ENCODE assay signal across 8 cellular contexts in genomic region chr19:37077929-37078716, GRCh38. TPM values are rescaled to one million over a fixed set of nuclear protein-coding genes. Genes with fewer than 3 reads are reported as not detected.
DNase-seq lines count a peak whose midpoint lies in the region; ATAC-seq and TF ChIP-seq lines count a peak whose summit lies in the region.

TSS of gene ZNF420 (plus strand) at chr19:37078433. CDS start at chr19:37089119, 10,686 bp downstream.

- 0 to 1% methylated on average over 59 to 61 of the region's 61 CpGs for WGBS in lung, 2 donors

- peaks cover 11% of the 10 kb centered on the region for H3K9me3 Mint-ChIP-seq in CD8-positive, alpha-beta T cell

- peak; percentile 78 to 91 (median 87) for DNase-seq in CD8-positive, alpha-beta T cell
- DNase-seq in HPDE6-E6E7 (ENCODE audit: extremely low spot score) (peak; percentile 84), NK-92 (lab: John Stamatoyannopoulos, UW; ENCODE audit: unreplicated experiment) (peak; percentile 33), lung (ENCODE audit: low spot score) (peak; percentile 94)
- DNase-seq in activated CD8-positive, alpha-beta memory T cell treated with anti-CD3 and anti-CD28 coated beads for 24 hours, result peak; percentile 91
- peak; percentile 83 for DNase-seq in effector CD8-positive, alpha-beta T cell (lab: John Stamatoyannopoulos, UW)
- DNase-seq in stimulated activated CD4-positive, alpha-beta T cell treated with anti-CD3 and anti-CD28 coated beads, TNF-alpha, amount 100 ng/mL, for 24 hours (ENCODE audit: low read depth in 3 of 3), result peak; percentile 76 to 86 (median 81)

- TF ChIP-seq CTCF in CD8-positive, alpha-beta T cell (IDR thresholded peaks at IDR 0.05), result no peak
- TF ChIP-seq CTCF in lung (IDR thresholded peaks at IDR 0.05; ENCODE audit: control extremely low read depth, extremely low read depth), result no peak

- peaks cover 34% of the 10 kb centered on the region for H3K4me1 Mint-ChIP-seq in CD8-positive, alpha-beta T cell (ENCODE audit: low read depth)

- H3K27me3 Mint-ChIP-seq in CD8-positive, alpha-beta T cell (ENCODE audit: low read depth), result no peaks in the 10 kb centered on the region

- H3K36me3 ChIP-seq in CD8-positive, alpha-beta T cell (ENCODE audit: insufficient read depth, low read length), result no peaks in the 10 kb centered on the region
- H3K36me3 ChIP-seq in lung (ENCODE audit: control insufficient read depth in 2 of 2, insufficient read depth in 2 of 2, low read length in 2 of 2), result no peaks in the 10 kb centered on the region

- POLR2A ChIA-PET in CD8-positive, alpha-beta T cell (lab: Charles Lee), result interaction anchor here (0.5 to 2.4 kb wide), 12 partner anchors 9 to 863 kb away, joined by 3 to 11 read pairs (median 4); partner anchors contain the start of genes ZNF146, ZNF382, ZNF383 and ZNF527

- H3K4me1 ChIP-seq in CD8-positive, alpha-beta T cell (ENCODE audit: insufficient read depth, low read length), result peaks cover 9% of the 10 kb centered on the region
- peaks cover 3 to 11% of the 10 kb centered on the region in 2 donors for H3K4me1 ChIP-seq in lung (ENCODE audit: control insufficient read depth in 2 of 2, insufficient read depth in 2 of 2, low read length in 2 of 2)

- CTCF ChIA-PET in CD8-positive, alpha-beta T cell (lab: Charles Lee), result no interaction called here

- peak within 1 kb of the TSS; percentile 56 for H3K27ac ChIP-seq in CD8-positive, alpha-beta T cell (ENCODE audit: low read depth, low read length)
- H3K27ac ChIP-seq in lung (ENCODE audit: low read depth in 1 of 2, low read length in 1 of 2), result peak within 1 kb of the TSS; percentile 87 to 96

- peaks cover 35% of the 10 kb centered on the region for H3K36me3 Mint-ChIP-seq in CD8-positive, alpha-beta T cell

- intact Hi-C loops in CD8-positive, alpha-beta T cell (cut with DNase I, micrococcal nuclease), result loop anchor here (1.0 to 10.0 kb wide), 22 partner anchors 94 to 963 kb away; partner anchors contain the start of genes ZNF345 (in 2 of the 2), ZNF383 (in 2 of the 2), ZNF529 (in 2 of the 2) and ZNF567 (in 2 of the 2)

- H3K27ac Mint-ChIP-seq in CD8-positive, alpha-beta T cell, result peak within 1 kb of the TSS; percentile 92

- no peaks in the 10 kb centered on the region for H3K27me3 ChIP-seq in CD8-positive, alpha-beta T cell (ENCODE audit: insufficient read depth, low read length)
- H3K27me3 ChIP-seq in lung (ENCODE audit: control insufficient read depth, insufficient read depth), result no peaks in the 10 kb centered on the region

- H3K9me3 ChIP-seq in CD8-positive, alpha-beta T cell (ENCODE audit: low read length), result peaks cover 5% of the 10 kb centered on the region
- no peaks in the 10 kb centered on the region for H3K9me3 ChIP-seq in lung (ENCODE audit: control insufficient read depth in 2 of 2, insufficient read depth in 1 of 2, low read length in 1 of 2)

- peak within 1 kb of the TSS; percentile 60 for H3K4me3 ChIP-seq in CD8-positive, alpha-beta T cell (ENCODE audit: low read depth, low read length)
- H3K4me3 ChIP-seq in lung, result peak within 1 kb of the TSS; percentile 89

- H3K4me3 Mint-ChIP-seq in CD8-positive, alpha-beta T cell, result peak within 1 kb of the TSS; percentile 89

- peak; percentile 88 for ATAC-seq in CD8-positive, alpha-beta T cell
- ATAC-seq in GM19463 (IDR thresholded peaks at IDR 0.05; ENCODE audit: unreplicated experiment), result peak; percentile 95
- peak; percentile 99 for ATAC-seq in lung (ENCODE audit: insufficient read depth, low FRiP score)

RNA-seq across cellular contexts. Expression of gene ZNF420, which starts in this region (rescaled TPM):
- 1 to 10 TPM; 7.0 to 8.9 TPM for total RNA-seq in CD8-positive, alpha-beta T cell
- total RNA-seq in lung, result 10 to 100 TPM in 1 of 2 donors, 1 to 10 TPM in 1; 8.0 to 11.2 TPM
- 1 to 10 TPM; 2.4 to 3.2 TPM for polyA plus RNA-seq in lung

Comparison
In these comparisons a context has a peak if more than half of its experiments do, and no peak if none do; other contexts are left out.
1. Peak in every context shown above with its lines: DNase-seq, ATAC-seq, H3K4me3 ChIP-seq and H3K27ac ChIP-seq.
2. DNase-seq: peak in every context shown above with its lines; median percentile 94 in lung; 91 in activated CD8-positive, alpha-beta memory T cell treated with anti-CD3 and anti-CD28 coated beads for 24 hours; 87 in CD8-positive, alpha-beta T cell; 84 in HPDE6-E6E7; 83 in effector CD8-positive, alpha-beta T cell; 81 in stimulated activated CD4-positive, alpha-beta T cell treated with anti-CD3 and anti-CD28 coated beads, TNF-alpha, amount 100 ng/mL, for 24 hours; 33 in NK-92.